11 cellular contexts compared by ENCODE assay signal in the genomic region with DNA sequence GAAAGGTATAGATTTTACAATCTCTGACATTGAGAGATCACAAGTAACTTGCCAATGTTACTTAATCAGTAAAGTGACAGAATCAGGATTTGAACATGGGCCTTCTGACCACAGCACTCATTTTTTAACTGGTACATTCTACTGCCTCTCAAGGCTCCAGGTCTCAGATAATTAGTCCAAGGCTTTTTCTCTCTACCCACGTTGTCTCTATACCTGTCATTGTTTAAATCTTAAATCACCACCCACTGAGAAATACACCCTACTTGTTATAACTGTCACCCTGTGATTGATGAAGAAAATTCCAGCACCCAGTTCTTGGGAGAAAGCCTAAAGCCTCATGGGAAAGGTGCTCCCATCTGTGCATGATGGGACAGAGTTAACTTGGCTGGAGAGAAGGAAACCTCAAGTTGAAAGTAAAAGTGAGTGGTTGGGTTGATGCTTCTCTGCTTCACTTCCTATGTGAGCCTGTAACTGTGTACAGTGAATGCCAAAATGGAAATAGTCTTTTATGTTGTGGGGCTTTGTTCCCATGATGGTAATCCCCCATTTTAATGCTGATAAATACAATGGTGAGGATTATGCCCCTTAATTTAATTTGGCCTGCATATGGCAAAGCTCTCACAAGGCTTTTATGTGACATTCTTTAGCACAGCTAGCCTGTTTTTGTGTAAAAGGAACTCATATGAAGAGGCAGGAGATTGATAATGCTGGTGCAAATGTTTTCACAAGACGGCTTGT.
DNase-seq lines count a peak whose midpoint lies in the region; ATAC-seq and TF ChIP-seq lines count a peak whose summit lies in the region.
"Had no signal": no experiment of that assay in that cellular context is flagged by ENCODE, and none has a peak within 500 bp of the region (broad histone marks: within the 10 kb centered on the region; RNA-seq: fewer than 3 reads in every experiment).

No MANE protein-coding gene starts in this region.

- H3K27me3 ChIP-seq in left ventricle myocardium inferior (ENCODE audit: low read depth) (no peaks in the 10 kb centered on the region), right cardiac atrium (ENCODE audit: control insufficient read depth, insufficient read depth) (no peaks in the 10 kb centered on the region)

- DNase-seq in left ventricle myocardium inferior (no peak), right cardiac atrium (no peak), NCI-H187 treated with DMSO at 0.1 percent for 48 hours (lab: John Stamatoyannopoulos, UW) (no peak), substantia nigra (lab: John Stamatoyannopoulos, UW) (no peak)
- no peak for DNase-seq in activated naive CD4-positive, alpha-beta T cell (lab: John Stamatoyannopoulos, UW)
- DNase-seq: NCI-H2081 had no signal

- ATAC-seq in right cardiac atrium (no peak), HG03378 (IDR thresholded peaks at IDR 0.05; ENCODE audit: unreplicated experiment) (peak; percentile 76), esophagus mucosa (peak; percentile 56), HG03045 (IDR thresholded peaks at IDR 0.05; ENCODE audit: unreplicated experiment) (no peak)
- ATAC-seq: activated CD4-positive, CD25-positive, alpha-beta regulatory T cell treated with anti-CD3 and anti-CD28 coated beads, Interleukin-2, amount 50 U/mL, for 24 hours had no signal

- no peak for TF ChIP-seq CTCF in left ventricle myocardium inferior (IDR thresholded peaks at IDR 0.05; ENCODE audit: borderline replicate concordance)

- no peaks in the 10 kb centered on the region for H3K9me3 ChIP-seq in left ventricle myocardium inferior (replicated peaks)
- no peaks in the 10 kb centered on the region for H3K9me3 ChIP-seq in right cardiac atrium (ENCODE audit: control insufficient read depth, low read length)

- intact Hi-C loops in left ventricle myocardium inferior (cut with micrococcal nuclease) (no loop called here), right cardiac atrium (cut with DNase I) (no loop called here)

- H3K36me3 ChIP-seq in left ventricle myocardium inferior: no peaks in the 10 kb centered on the region

- H3K4me1 ChIP-seq in left ventricle myocardium inferior (peaks cover 23% of the 10 kb centered on the region), right cardiac atrium (ENCODE audit: control insufficient read depth, insufficient read depth, low read length) (peaks cover 6% of the 10 kb centered on the region)

- 35% methylated on average over 2 of the region's 2 CpGs for WGBS in right cardiac atrium

- H3K27ac ChIP-seq in left ventricle myocardium inferior (replicated peaks): peak overlapping the region; percentile 59
- no peak overlapping the region for H3K27ac ChIP-seq in right cardiac atrium (ENCODE audit: low read length)
- no peak overlapping the region for H3K27ac ChIP-seq in substantia nigra (ENCODE audit: low read depth, low read length, poor library complexity, severe bottlenecking)

- H3K4me3 ChIP-seq in left ventricle myocardium inferior (no peak overlapping the region), right cardiac atrium (ENCODE audit: low read length) (no peak overlapping the region)
- H3K4me3 ChIP-seq: lung had no signal

Comparison
In these comparisons a context has a peak if more than half of its experiments do, and no peak if none do; other contexts are left out.
1. ATAC-seq: peak in HG03378 (single experiment) and esophagus mucosa (single experiment); none in right cardiac atrium (0 of 2) and HG03045 (single experiment).